8 cellular contexts compared by ENCODE assay signal in the genomic region with DNA sequence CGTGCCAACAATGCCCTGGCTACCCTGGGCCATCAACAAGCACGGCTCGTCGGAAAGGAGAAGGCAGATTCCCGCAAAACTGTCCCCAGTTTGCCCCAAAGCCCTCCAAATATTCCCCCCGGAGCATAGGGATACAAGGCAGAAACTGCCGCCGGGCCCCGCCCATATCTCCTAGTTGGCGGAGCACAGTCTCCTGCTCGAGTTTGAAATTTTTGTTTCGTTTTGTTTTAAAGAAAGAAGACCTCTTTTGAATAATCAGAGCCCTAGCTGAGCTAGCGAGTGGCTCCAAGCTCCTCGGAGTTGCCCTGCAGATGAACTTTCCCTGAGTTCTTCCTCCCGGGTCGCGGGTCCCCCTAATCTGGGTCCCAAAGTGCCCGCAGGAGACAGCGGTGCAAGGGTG.
DNase-seq lines count a peak whose midpoint lies in the region; ATAC-seq, FAIRE-seq and TF ChIP-seq lines count a peak whose summit lies in the region.

No MANE protein-coding gene starts in this region.

- POLR2A ChIA-PET in endothelial cell of umbilical vein (lab: Charles Lee): no interaction called here

- H3K9me1 ChIP-seq in endothelial cell of umbilical vein (replicated peaks; ENCODE audit: control insufficient read depth, extremely low read depth, insufficient read depth, low read length): no peaks in the 10 kb centered on the region

- no peaks in the 10 kb centered on the region for H3K9me3 ChIP-seq in endothelial cell of umbilical vein (replicated peaks; ENCODE audit: control insufficient read depth, insufficient read depth, low read length)

- no peaks in the 10 kb centered on the region for H3K36me3 Mint-ChIP-seq in natural killer cell

- H3K4me1 ChIP-seq in KMS-11 (ENCODE audit: low read depth, poor library complexity, severe bottlenecking) (no peaks in the 10 kb centered on the region), endothelial cell of umbilical vein (ENCODE audit: control insufficient read depth, extremely low read depth, insufficient read depth, low read length) (no peaks in the 10 kb centered on the region)

- H2AFZ ChIP-seq in KMS-11 (ENCODE audit: low read depth) (peak overlapping the region; percentile 86), endothelial cell of umbilical vein (ENCODE audit: low read depth, low read length) (no peak overlapping the region)

- H3K9me3 Mint-ChIP-seq in natural killer cell: peaks cover 2 to 3% of the 10 kb centered on the region in 2 donors

- H3K79me2 ChIP-seq in KMS-11 (ENCODE audit: insufficient read depth, low read depth) (no peaks in the 10 kb centered on the region), endothelial cell of umbilical vein (ENCODE audit: control insufficient read depth, insufficient read depth, low read length) (no peaks in the 10 kb centered on the region)

- H3K4me3 ChIP-seq in KMS-11 (IDR thresholded peaks at IDR 0.05; ENCODE audit: insufficient read depth, low read depth, low read length) (no peak overlapping the region), endothelial cell of umbilical vein (replicated peaks in 1 of 3; ENCODE audit: insufficient read depth in 1 of 3, low read depth in 1 of 3, low read length in 3 of 3) (peak overlapping the region in 1 of 3 experiments; percentile 12)

- no peak for TF ChIP-seq CTCF in KMS-11 (conservative IDR thresholded peaks at IDR 0.05; ENCODE audit: low read depth, low read length)
- TF ChIP-seq CTCF in endothelial cell of umbilical vein (IDR thresholded peaks at IDR 0.05; ENCODE audit: extremely low read depth in 1 of 2, insufficient read depth in 1 of 2, low read depth in 1 of 2, low read length in 2 of 2): no peak
- no peak for TF ChIP-seq CTCF in natural killer cell (IDR thresholded peaks at IDR 0.05)

- H3K27ac ChIP-seq in KMS-11: no peak overlapping the region
- H3K27ac ChIP-seq in endothelial cell of umbilical vein (ENCODE audit: insufficient read depth, low read depth, low read length): no peak overlapping the region

- H3K36me3 ChIP-seq in KMS-11 (ENCODE audit: insufficient read depth) (no peaks in the 10 kb centered on the region), endothelial cell of umbilical vein (ENCODE audit: control insufficient read depth in 2 of 2, extremely low read depth in 1 of 2, insufficient read depth in 2 of 2, low read length in 2 of 2) (no peaks in the 10 kb centered on the region)

- no TSS peak for BruUV-seq in endothelial cell of umbilical vein (replicated peaks; lab: Mats Ljungman, UMichigan)

- CTCF ChIA-PET in endothelial cell of umbilical vein (lab: Charles Lee): no interaction called here

- peaks cover 9 to 15% of the 10 kb centered on the region in 2 donors for H3K4me1 Mint-ChIP-seq in natural killer cell

- no peaks in the 10 kb centered on the region for H3K27me3 ChIP-seq in KMS-11 (ENCODE audit: insufficient read depth, low read depth)
- H3K27me3 ChIP-seq in endothelial cell of umbilical vein (ENCODE audit: control insufficient read depth in 2 of 2, insufficient read depth in 2 of 2, low read length in 2 of 2): peaks cover 15 to 35% of the 10 kb centered on the region in 2 experiments

- no peak for FAIRE-seq in endothelial cell of umbilical vein (lab: Jason Lieb, UNC)

- H4K20me1 ChIP-seq in KMS-11 (ENCODE audit: insufficient read depth): no peaks in the 10 kb centered on the region
- H4K20me1 ChIP-seq in endothelial cell of umbilical vein (replicated peaks; ENCODE audit: control insufficient read depth, extremely low read depth, insufficient read depth, low read length): no peaks in the 10 kb centered on the region

- ATAC-seq in natural killer cell (peak in 2 of 3 donors; percentile 9 to 20), GM21515 (IDR thresholded peaks at IDR 0.05; ENCODE audit: unreplicated experiment) (no peak), HG03460 (IDR thresholded peaks at IDR 0.05; ENCODE audit: unreplicated experiment) (no peak)

- peak; percentile 43 for DNase-seq in AG08396 (ENCODE audit: low spot score)
- DNase-seq in endothelial cell of umbilical vein (ENCODE audit: low read depth, low spot score): no peak
- DNase-seq in natural killer cell: no peak
- DNase-seq in hypothalamus (lab: John Stamatoyannopoulos, UW): no peak
- no peak for DNase-seq in cortex of kidney (lab: John Stamatoyannopoulos, UW)

- H3K4me2 ChIP-seq in KMS-11 (peak overlapping the region; percentile 53), endothelial cell of umbilical vein (ENCODE audit: insufficient read depth, low read length) (peak overlapping the region; percentile 29)

- peak overlapping the region; percentile 35; the same call in 1 of the 2 replicates for H3K9ac ChIP-seq in KMS-11
- no peak overlapping the region for H3K9ac ChIP-seq in endothelial cell of umbilical vein (replicated peaks; ENCODE audit: extremely low read depth, insufficient read depth, low read length)

- H3K27me3 Mint-ChIP-seq in natural killer cell (ENCODE audit: low read depth in 2 of 2): peaks cover 32 to 56% of the 10 kb centered on the region in 2 donors

- dilution Hi-C loops in endothelial cell of umbilical vein (cut with MboI; ENCODE audit: extremely low pct_ligation_motif_present, low sequenced_read_pairs): no loop called here

- no peak for TF ChIP-seq POLR2A in endothelial cell of umbilical vein (IDR thresholded peaks at IDR 0.05; ENCODE audit: low read depth, low read length)

- intact Hi-C loops in endothelial cell of umbilical vein (cut with micrococcal nuclease): no loop called here
- intact Hi-C loops in natural killer cell (cut with micrococcal nuclease): no loop called here

- peak overlapping the region; percentile 81 for H3K4me3 Mint-ChIP-seq in natural killer cell

- no peak overlapping the region for H3K27ac Mint-ChIP-seq in natural killer cell

TF ChIP-seq in endothelial cell of umbilical vein, 7 proteins besides CTCF, POLR2A, EP300 and RAD21:
- no peak for TF ChIP-seq EZH2 (IDR thresholded peaks at IDR 0.05; ENCODE audit: borderline replicate concordance, low read depth, low read length, severe bottlenecking)
- TF ChIP-seq MYC (IDR thresholded peaks at IDR 0.05; ENCODE audit: low read depth, low read length): no peak
- TF ChIP-seq JUN (IDR thresholded peaks at IDR 0.05; ENCODE audit: borderline replicate concordance, insufficient read depth, insufficient read length, low read depth): no peak
- no peak for TF ChIP-seq POLR2AphosphoS5 (IDR thresholded peaks at IDR 0.05; ENCODE audit: insufficient read depth, low read depth, low read length)
- no peak for TF ChIP-seq GATA2 (IDR thresholded peaks at IDR 0.05; ENCODE audit: insufficient read depth, insufficient read length, low read depth, low read length)
- no peak for TF ChIP-seq FOS (IDR thresholded peaks at IDR 0.05; ENCODE audit: borderline replicate concordance, insufficient read depth, low read length)
- TF ChIP-seq, protein P1, sequence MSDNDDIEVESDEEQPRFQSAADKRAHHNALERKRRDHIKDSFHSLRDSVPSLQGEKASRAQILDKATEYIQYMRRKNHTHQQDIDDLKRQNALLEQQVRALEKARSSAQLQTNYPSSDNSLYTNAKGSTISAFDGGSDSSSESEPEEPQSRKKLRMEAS (IDR thresholded peaks at IDR 0.05; ENCODE audit: insufficient read depth, insufficient read length): no peak

Comparison
In these comparisons a context has a peak if more than half of its experiments do, and no peak if none do; other contexts are left out.
1. ATAC-seq: peak in natural killer cell (2 of 3); none in GM21515 (single experiment) and HG03460 (single experiment).